Comparison of ENCODE assay signal across 1 cellular context in genomic region chr4:74330295-74330750, GRCh38.
TF ChIP-seq lines count a peak whose summit lies in the region.

No MANE protein-coding gene starts in this region.

TF ChIP-seq in K562, 482 proteins besides CTCF, POLR2A, EP300 and RAD21 (continued from another document and continues in another):
- TF ChIP-seq CEBPZ (IDR thresholded peaks at IDR 0.05; ENCODE audit: borderline replicate concordance, low read depth, low read length) (no peak), U2AF2 (optimal IDR thresholded peaks at IDR 0.05; ENCODE audit: low read depth, low read length) (no peak), MBD2 (IDR thresholded peaks at IDR 0.05; ENCODE audit: borderline replicate concordance, low read depth) (no peak), NCOA4 (IDR thresholded peaks at IDR 0.05; ENCODE audit: partially characterized antibody) (no peak), PML (IDR thresholded peaks at IDR 0.05; ENCODE audit: low read length) (no peak), ZNF695 (CRISPR knock-in tag; IDR thresholded peaks at IDR 0.05) (no peak), ZNF655 (CRISPR knock-in tag; IDR thresholded peaks at IDR 0.05) (no peak), PTRF (tag; IDR thresholded peaks at IDR 0.05) (no peak), SETDB1 (IDR thresholded peaks at IDR 0.05; ENCODE audit: low read length) (no peak), MYC (IDR thresholded peaks at IDR 0.05; ENCODE audit: low read depth, low read length) (no peak), MYC (CRISPR knock-in tag; IDR thresholded peaks at IDR 0.05; ENCODE audit: borderline replicate concordance, low read depth) (no peak), PCBP1 (IDR thresholded peaks at IDR 0.05; ENCODE audit: low read depth, low read length, poor library complexity, severe bottlenecking) (no peak), MYBL2 (IDR thresholded peaks at IDR 0.05; ENCODE audit: low read depth) (peak; percentile 66; the same call in 1 of the 2 replicates), MYBL2 (CRISPR knock-in tag; IDR thresholded peaks at IDR 0.05; ENCODE audit: borderline replicate concordance) (no peak), ZNF644 (tag; IDR thresholded peaks at IDR 0.05; ENCODE audit: low read depth) (no peak), CBX8 (IDR thresholded peaks at IDR 0.05; ENCODE audit: borderline replicate concordance, extremely low read depth, low read depth, low read length, poor library complexity, severe bottlenecking) (no peak), EWSR1 (IDR thresholded peaks at IDR 0.05; ENCODE audit: borderline replicate concordance, low read depth, partially characterized antibody) (no peak), ZNF764 (CRISPR knock-in tag; IDR thresholded peaks at IDR 0.05; ENCODE audit: low read depth) (no peak), PHTF2 (CRISPR knock-in tag; IDR thresholded peaks at IDR 0.05) (no peak), HDAC8 (tag; IDR thresholded peaks at IDR 0.05) (no peak), ZNF395 (CRISPR knock-in tag; IDR thresholded peaks at IDR 0.05) (no peak), ZNF277 (CRISPR knock-in tag; IDR thresholded peaks at IDR 0.05; ENCODE audit: borderline replicate concordance) (no peak), TEAD4 (IDR thresholded peaks at IDR 0.05; ENCODE audit: low read length) (peak; percentile 60; the same call in 1 of the 2 replicates), TEAD4 (CRISPR knock-in tag; IDR thresholded peaks at IDR 0.05; ENCODE audit: borderline replicate concordance) (no peak), TGIF2 (CRISPR knock-in tag; IDR thresholded peaks at IDR 0.05) (no peak), ZBTB26 (CRISPR knock-in tag; IDR thresholded peaks at IDR 0.05) (no peak), ZNF609 (CRISPR knock-in tag; IDR thresholded peaks at IDR 0.05; ENCODE audit: borderline replicate concordance) (no peak), JUNB (CRISPR knock-in tag; conservative IDR thresholded peaks at IDR 0.05) (no peak), KDM1A (IDR thresholded peaks at IDR 0.05) (0 out of 4 replicates have a peak, but pooled peaks of 1 of the 2 experiments have one; percentile 37), ZNF384 (IDR thresholded peaks at IDR 0.05; ENCODE audit: low read depth, low read length) (0 out of 2 replicates have a peak, but pooled peaks have one; percentile 23), BHLHE40 (IDR thresholded peaks at IDR 0.05; ENCODE audit: low read length) (no peak), ZNF274 (IDR thresholded peaks at IDR 0.05; ENCODE audit: borderline replicate concordance, low read depth, low read length) (no peak), CBX1 (IDR thresholded peaks at IDR 0.05; ENCODE audit: low read depth) (0 out of 2 replicates have a peak, but pooled peaks have one; percentile 34), ZNF589 (CRISPR knock-in tag; IDR thresholded peaks at IDR 0.05; ENCODE audit: low read depth) (peak; percentile 62; the same call in 1 of the 2 replicates), CBX5 (IDR thresholded peaks at IDR 0.05; ENCODE audit: borderline replicate concordance, low read depth) (no peak), RFX5 (IDR thresholded peaks at IDR 0.05; ENCODE audit: low read depth, low read length) (no peak; the same call in 1 of the 2 replicates), ZNF511 (CRISPR knock-in tag; IDR thresholded peaks at IDR 0.05) (no peak), HSF4 (CRISPR knock-in tag; IDR thresholded peaks at IDR 0.05; ENCODE audit: borderline replicate concordance) (no peak), POLR2G (IDR thresholded peaks at IDR 0.05; ENCODE audit: low read depth, low read length) (0 out of 2 replicates have a peak, but pooled peaks have one; percentile 39), ZNF766 (CRISPR knock-in tag; conservative IDR thresholded peaks at IDR 0.05) (no peak), IFI16 (CRISPR knock-in tag; IDR thresholded peaks at IDR 0.05) (no peak), BMI1 (IDR thresholded peaks at IDR 0.05; ENCODE audit: low read length) (no peak), ZNF717 (CRISPR knock-in tag; IDR thresholded peaks at IDR 0.05) (no peak), HINFP (tag; conservative IDR thresholded peaks at IDR 0.05; ENCODE audit: low read depth) (no peak), MEF2A (IDR thresholded peaks at IDR 0.05; ENCODE audit: control insufficient read depth, low read depth, low read length) (no peak), FIP1L1 (IDR thresholded peaks at IDR 0.05; ENCODE audit: low read depth, low read length, poor library complexity, severe bottlenecking) (no peak), PYGO2 (tag; IDR thresholded peaks at IDR 0.05) (no peak), NR4A1 (CRISPR knock-in tag; IDR thresholded peaks at IDR 0.05) (no peak), NR4A1 (tag; IDR thresholded peaks at IDR 0.05) (no peak), TBL1XR1 (IDR thresholded peaks at IDR 0.05; ENCODE audit: low read length in 2 of 2) (0 out of 4 replicates have a peak, but pooled peaks of 1 of the 2 experiments have one; percentile 31), POLR2AphosphoS5 (IDR thresholded peaks at IDR 0.05; ENCODE audit: control insufficient read depth, insufficient read depth, low read depth, low read length) (no peak), ZNF175 (CRISPR knock-in tag; IDR thresholded peaks at IDR 0.05; ENCODE audit: low read depth) (no peak), GATAD2B (IDR thresholded peaks at IDR 0.05; ENCODE audit: borderline replicate concordance) (no peak), GABPA (tag; conservative IDR thresholded peaks at IDR 0.05; ENCODE audit: low read depth) (no peak; the same call in 1 of the 2 replicates), NR3C1 (CRISPR knock-in tag; IDR thresholded peaks at IDR 0.05) (no peak), CREBBP (IDR thresholded peaks at IDR 0.05; ENCODE audit: low read depth, low read length) (no peak), CXXC5 (CRISPR knock-in tag; IDR thresholded peaks at IDR 0.05) (peak; percentile 70), ZNF23 (CRISPR knock-in tag; IDR thresholded peaks at IDR 0.05) (no peak), PPARD (CRISPR knock-in tag; IDR thresholded peaks at IDR 0.05) (no peak), DDX20 (tag; IDR thresholded peaks at IDR 0.05; ENCODE audit: low read depth) (no peak), IRF2 (CRISPR knock-in tag; IDR thresholded peaks at IDR 0.05) (no peak), RNF2 (IDR thresholded peaks at IDR 0.05) (peak; percentile 59; the same call in 1 of the 2 replicates), NUFIP1 (IDR thresholded peaks at IDR 0.05; ENCODE audit: partially characterized antibody) (no peak)
